Comparison of ENCODE assay signal across 19 cellular contexts in genomic region chr9:8429157-8429556, GRCh38.
"Had no signal": no experiment of that assay in that cellular context is flagged by ENCODE, and none has a peak within 500 bp of the region (broad histone marks: within the 10 kb centered on the region; RNA-seq: fewer than 3 reads in every experiment).

No MANE protein-coding gene starts in this region.

- H3K4me3 ChIP-seq: coronary artery, heart left ventricle, psoas muscle, right lobe of liver, suprapubic skin had no signal

- H3K27ac Mint-ChIP-seq: nephron; stimulated activated naive B cell treated with anti-CD40 and anti-IgM and Interleukin-4, amounts not matched to agents 10 μg/mL and 1 μg/mL and 100 μg/mL, for 72 hours; type B pancreatic cell; WTC11 had no signal

- H3K27me3 Mint-ChIP-seq: stimulated activated naive B cell treated with anti-CD40 and anti-IgM and Interleukin-4, amounts not matched to agents 10 μg/mL and 1 μg/mL and 100 μg/mL, for 72 hours; type B pancreatic cell had no signal

- H3K27me3 ChIP-seq: heart left ventricle, right lobe of liver, suprapubic skin had no signal

- ATAC-seq: heart left ventricle, left lobe of liver, psoas muscle, right lobe of liver, WTC11 had no signal

- H3K4me3 Mint-ChIP-seq: nephron; stimulated activated naive B cell treated with anti-CD40 and anti-IgM and Interleukin-4, amounts not matched to agents 10 μg/mL and 1 μg/mL and 100 μg/mL, for 72 hours; type B pancreatic cell; WTC11 had no signal

- H3K36me3 Mint-ChIP-seq: stimulated activated naive B cell treated with anti-CD40 and anti-IgM and Interleukin-4, amounts not matched to agents 10 μg/mL and 1 μg/mL and 100 μg/mL, for 72 hours; WTC11 had no signal

- H3K36me3 ChIP-seq: heart left ventricle, right lobe of liver, suprapubic skin had no signal

- DNase-seq: activated CD8-positive, alpha-beta memory T cell treated with anti-CD3 and anti-CD28 coated beads for 24 hours; activated naive CD4-positive, alpha-beta T cell treated with Interleukin-2 at 50 U/mL for 16 hours; caudate nucleus; effector CD4-positive, alpha-beta T cell; foreskin melanocyte; heart left ventricle; islet precursor cell; occipital lobe; psoas muscle; right lobe of liver; SK-N-SH; stimulated activated CD4-positive, alpha-beta T cell treated with anti-CD3 and anti-CD28 coated beads, Interleukin-1b, Interleukin-23, amount 100 ng/mL, for 48 hours; stimulated activated naive B cell treated with anti-CD40 and anti-IgM and Interleukin-4, amounts not matched to agents 10 μg/mL and 1 μg/mL and 100 μg/mL, for 72 hours had no signal

- H3K9me3 Mint-ChIP-seq: nephron; stimulated activated naive B cell treated with anti-CD40 and anti-IgM and Interleukin-4, amounts not matched to agents 10 μg/mL and 1 μg/mL and 100 μg/mL, for 72 hours; type B pancreatic cell; WTC11 had no signal
